ENCODE assay signal across 17 cellular contexts in the genomic region with DNA sequence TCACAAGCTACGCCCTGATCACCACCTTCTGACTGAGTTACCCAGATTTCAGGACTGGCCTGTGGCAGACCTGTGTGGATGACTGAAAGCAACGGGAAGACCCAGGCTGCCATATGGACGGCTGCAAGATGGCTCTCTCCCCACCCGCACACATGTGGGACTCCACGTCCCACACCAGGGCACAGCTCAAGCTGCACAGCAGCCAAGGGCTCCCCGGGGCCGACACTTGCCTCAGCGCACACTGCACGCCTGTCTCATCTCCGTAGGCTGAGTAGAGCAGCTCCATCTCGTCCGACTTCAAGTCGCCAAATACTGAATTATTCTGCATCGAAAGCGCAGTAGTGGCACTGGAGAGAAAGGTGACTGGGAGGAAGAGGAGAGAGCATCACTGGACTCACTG.
"Had no signal": no experiment of that assay in that cellular context is flagged by ENCODE, and none has a peak within 500 bp of the region (broad histone marks: within the 10 kb centered on the region; RNA-seq: fewer than 3 reads in every experiment).

No MANE protein-coding gene starts in this region.

- H3K4me3 Mint-ChIP-seq: memory B cell; natural killer cell treated with Interleukin-12 subunit alpha and Interleukin-12 subunit beta and Interleukin-15 and Interleukin-18, amount 100 ng/mL, for 72 hours; type B pancreatic cell had no signal

- ATAC-seq: gastroesophageal sphincter; natural killer cell treated with Interleukin-12 subunit alpha and Interleukin-12 subunit beta and Interleukin-15 and Interleukin-18, amount 100 ng/mL, for 72 hours had no signal

- H3K9me3 ChIP-seq: esophagus squamous epithelium, gastroesophageal sphincter, left ventricle myocardium inferior, lower lobe of right lung, uterus had no signal

- H3K36me3 ChIP-seq: uterus had no signal

- DNase-seq: effector memory CD4-positive, alpha-beta T cell; esophagus squamous epithelium; foreskin fibroblast; glutamatergic neuron; islet precursor cell; left ventricle myocardium inferior; lower lobe of right lung; midbrain; stimulated activated CD4-positive, alpha-beta T cell treated with anti-CD3 and anti-CD28 coated beads, Interleukin-2, amount 100 ng/mL, for 24 hours; stimulated activated CD4-positive, alpha-beta T cell treated with anti-CD3 and anti-CD28 coated beads, Interleukin-4, amount 100 ng/mL, for 4 hours; stimulated activated naive CD4-positive, alpha-beta T cell treated with Interleukin-2 at 50 U/mL for 16 hours; uterus had no signal

- H3K4me1 ChIP-seq: esophagus squamous epithelium, gastroesophageal sphincter, left ventricle myocardium inferior, uterus had no signal

- FAIRE-seq: endometrium had no signal

- H3K9me3 Mint-ChIP-seq: type B pancreatic cell had no signal

- H3K27me3 ChIP-seq: esophagus squamous epithelium, gastroesophageal sphincter, uterus had no signal

- H3K27me3 Mint-ChIP-seq: memory B cell; natural killer cell treated with Interleukin-12 subunit alpha and Interleukin-12 subunit beta and Interleukin-15 and Interleukin-18, amount 100 ng/mL, for 72 hours; type B pancreatic cell had no signal

- H3K27ac Mint-ChIP-seq: memory B cell; natural killer cell treated with Interleukin-12 subunit alpha and Interleukin-12 subunit beta and Interleukin-15 and Interleukin-18, amount 100 ng/mL, for 72 hours; type B pancreatic cell had no signal

- H3K27ac ChIP-seq: esophagus squamous epithelium, gastroesophageal sphincter, left ventricle myocardium inferior, lower lobe of right lung, uterus had no signal

- H3K4me3 ChIP-seq: esophagus squamous epithelium, gastroesophageal sphincter, left ventricle myocardium inferior, lower lobe of right lung, uterus had no signal
